Comparison of ENCODE assay signal across 34 cellular contexts in genomic region chr1:210315529-210315928, GRCh38.
"Had no signal": no experiment of that assay in that cellular context is flagged by ENCODE, and none has a peak within 500 bp of the region (broad histone marks: within the 10 kb centered on the region; RNA-seq: fewer than 3 reads in every experiment).

No MANE protein-coding gene starts in this region.

- H3K9me3 ChIP-seq: ascending aorta had no signal

- H3K4me3 ChIP-seq: ascending aorta, cardiac muscle cell had no signal

- H3K27ac Mint-ChIP-seq: activated CD4-positive, alpha-beta memory T cell treated with anti-CD3 and anti-CD28 coated beads, Interleukin-2, amount 10 ng/mL, durations not matched to agents 7 days and 5 days; activated CD4-positive, alpha-beta T cell treated with anti-CD3 and anti-CD28 coated beads for 36 hours; activated CD4-positive, alpha-beta T cell treated with anti-CD3 and anti-CD28 coated beads, Interleukin-2, amount 10 ng/mL, durations not matched to agents 7 days and 5 days; activated CD8-positive, alpha-beta memory T cell treated with anti-CD3 and anti-CD28 coated beads, Interleukin-2, amount 10 ng/mL, durations not matched to agents 7 days and 5 days; activated CD8-positive, alpha-beta T cell treated with anti-CD3 and anti-CD28 coated beads, Interleukin-2, amount 10 ng/mL, durations not matched to agents 7 days and 5 days; activated naive CD4-positive, alpha-beta T cell treated with anti-CD3 and anti-CD28 coated beads, Interleukin-2, amount 10 ng/mL, durations not matched to agents 7 days and 5 days; activated naive CD8-positive, alpha-beta T cell; activated naive CD8-positive, alpha-beta T cell treated with anti-CD3 and anti-CD28 coated beads, Interleukin-2, amount 10 ng/mL, durations not matched to agents 7 days and 5 days; activated naive CD8-positive, alpha-beta T cell treated with anti-CD3 and anti-CD28 coated beads, Interleukin-2, amount 50 U/mL, for 24 hours; activated T-cell treated with anti-CD3 and anti-CD28 coated beads, Interleukin-2, amount 50 U/mL, for 24 hours; activated T-helper 2 cell treated with anti-CD3 and anti-CD28 coated beads, Interferon-gamma antibody, Interleukin-2, Interleukin-4, amounts not matched to agents 10 μg/mL and 5 μg/mL and 100 μg/mL, durations not matched to agents 14 hours and 24 hours and 36 hours; brain; T-cell; T-helper 2 cell treated with Interferon-gamma antibody and Interleukin-4, amounts not matched to agents 5 μg/mL and 100 μg/mL, for 36 hours had no signal

- H3K36me3 Mint-ChIP-seq: activated CD8-positive, alpha-beta memory T cell treated with anti-CD3 and anti-CD28 coated beads, Interleukin-2, amount 10 ng/mL, durations not matched to agents 7 days and 5 days; activated naive CD4-positive, alpha-beta T cell treated with anti-CD3 and anti-CD28 coated beads, Interleukin-2, amount 10 ng/mL, durations not matched to agents 7 days and 5 days; activated naive CD4-positive, alpha-beta T cell treated with anti-CD3 and anti-CD28 coated beads, Interleukin-2, amount 50 U/mL, for 24 hours; activated naive CD8-positive, alpha-beta T cell; activated naive CD8-positive, alpha-beta T cell treated with anti-CD3 and anti-CD28 coated beads, Interleukin-2, amount 10 ng/mL, durations not matched to agents 7 days and 5 days; brain; T-cell had no signal

- H3K4me3 Mint-ChIP-seq: activated CD4-positive, alpha-beta memory T cell treated with anti-CD3 and anti-CD28 coated beads, Interleukin-2, amount 10 ng/mL, durations not matched to agents 7 days and 5 days; activated CD4-positive, alpha-beta T cell treated with anti-CD3 and anti-CD28 coated beads for 36 hours; activated CD4-positive, alpha-beta T cell treated with anti-CD3 and anti-CD28 coated beads, Interleukin-2, amount 10 ng/mL, durations not matched to agents 7 days and 5 days; activated CD8-positive, alpha-beta memory T cell treated with anti-CD3 and anti-CD28 coated beads, Interleukin-2, amount 10 ng/mL, durations not matched to agents 7 days and 5 days; activated CD8-positive, alpha-beta T cell treated with anti-CD3 and anti-CD28 coated beads, Interleukin-2, amount 10 ng/mL, durations not matched to agents 7 days and 5 days; activated naive CD4-positive, alpha-beta T cell treated with anti-CD3 and anti-CD28 coated beads, Interleukin-2, amount 10 ng/mL, durations not matched to agents 7 days and 5 days; activated naive CD4-positive, alpha-beta T cell treated with anti-CD3 and anti-CD28 coated beads, Interleukin-2, amount 50 U/mL, for 24 hours; activated naive CD8-positive, alpha-beta T cell; activated naive CD8-positive, alpha-beta T cell treated with anti-CD3 and anti-CD28 coated beads, Interleukin-2, amount 10 ng/mL, durations not matched to agents 7 days and 5 days; activated naive CD8-positive, alpha-beta T cell treated with anti-CD3 and anti-CD28 coated beads, Interleukin-2, amount 50 U/mL, for 24 hours; activated T-cell treated with anti-CD3 and anti-CD28 coated beads, Interleukin-2, amount 50 U/mL, for 24 hours; brain; central memory CD8-positive, alpha-beta T cell; T-cell; T-helper 2 cell treated with Interferon-gamma antibody and Interleukin-4, amounts not matched to agents 5 μg/mL and 100 μg/mL, for 36 hours had no signal

- H3K27me3 Mint-ChIP-seq: activated naive CD4-positive, alpha-beta T cell treated with anti-CD3 and anti-CD28 coated beads, Interleukin-2, amount 50 U/mL, for 24 hours; central memory CD8-positive, alpha-beta T cell had no signal

- ATAC-seq: activated CD4-positive, alpha-beta T cell treated with anti-CD3 and anti-CD28 coated beads for 36 hours; activated CD4-positive, CD25-positive, alpha-beta regulatory T cell treated with anti-CD3 and anti-CD28 coated beads, Interleukin-2, amount 50 U/mL, for 24 hours; activated CD8-positive, alpha-beta memory T cell treated with anti-CD3 and anti-CD28 coated beads, Interleukin-2, amount 10 ng/mL, durations not matched to agents 7 days and 5 days; activated CD8-positive, alpha-beta T cell treated with anti-CD3 and anti-CD28 coated beads, Interleukin-2, amount 10 ng/mL, durations not matched to agents 7 days and 5 days; activated naive CD8-positive, alpha-beta T cell treated with anti-CD3 and anti-CD28 coated beads, Interleukin-2, amount 50 U/mL, for 24 hours; T-cell had no signal

- H3K36me3 ChIP-seq: ascending aorta, cardiac muscle cell had no signal

- H3K27ac ChIP-seq: ascending aorta, cardiac muscle cell, VCaP had no signal

- DNase-seq: activated CD4-positive, alpha-beta memory T cell treated with anti-CD3 and anti-CD28 coated beads, Interleukin-2, amount 10 ng/mL, durations not matched to agents 7 days and 5 days; activated CD4-positive, alpha-beta T cell treated with anti-CD3 and anti-CD28 coated beads for 1 hour; activated CD4-positive, alpha-beta T cell treated with anti-CD3 and anti-CD28 coated beads for 36 hours; activated CD4-positive, alpha-beta T cell treated with anti-CD3 and anti-CD28 coated beads for 48 hours; activated CD4-positive, alpha-beta T cell treated with anti-CD3 and anti-CD28 coated beads, Interleukin-2, amount 10 ng/mL, durations not matched to agents 7 days and 5 days; activated CD4-positive, alpha-beta T cell treated with anti-CD3 and anti-CD28 coated beads, Interleukin-2, amount 50 U/mL, for 48 hours; activated CD4-positive, CD25-positive, alpha-beta regulatory T cell; activated CD8-positive, alpha-beta memory T cell treated with anti-CD3 and anti-CD28 coated beads for 24 hours; activated CD8-positive, alpha-beta memory T cell treated with anti-CD3 and anti-CD28 coated beads, Interleukin-2, amount 10 ng/mL, durations not matched to agents 7 days and 5 days; activated CD8-positive, alpha-beta memory T cell treated with anti-CD3 and anti-CD28 coated beads, Interleukin-2, amount 50 U/mL, for 48 hours; activated CD8-positive, alpha-beta T cell treated with anti-CD3 and anti-CD28 coated beads, Interleukin-2, amount 10 ng/mL, durations not matched to agents 7 days and 5 days; activated gamma-delta T cell; activated naive CD4-positive, alpha-beta T cell treated with anti-CD3 and anti-CD28 coated beads, Interleukin-2, amount 10 ng/mL, durations not matched to agents 7 days and 5 days; activated naive CD4-positive, alpha-beta T cell treated with Interleukin-2 at 50 U/mL for 16 hours; activated naive CD8-positive, alpha-beta T cell treated with anti-CD3 and anti-CD28 coated beads, Interleukin-2, amount 10 ng/mL, durations not matched to agents 7 days and 5 days; activated naive CD8-positive, alpha-beta T cell treated with anti-CD3 and anti-CD28 coated beads, Interleukin-2, amount 50 U/mL, for 24 hours; activated T-cell treated with anti-CD3 and anti-CD28 coated beads, Interleukin-2, amount 50 U/mL, for 24 hours; activated T-cell treated with anti-CD3 and anti-CD28 coated beads, Interleukin-2, amount 50 U/mL, for 48 hours; amygdala; anterior cingulate cortex; cerebellar nuclear complex; T-cell; T-helper 2 cell; T-helper 9 cell had no signal

- H3K27me3 ChIP-seq: ascending aorta had no signal

- H3K9me3 Mint-ChIP-seq: activated CD4-positive, alpha-beta memory T cell treated with anti-CD3 and anti-CD28 coated beads, Interleukin-2, amount 10 ng/mL, durations not matched to agents 7 days and 5 days; activated CD4-positive, alpha-beta T cell treated with anti-CD3 and anti-CD28 coated beads, Interleukin-2, amount 10 ng/mL, durations not matched to agents 7 days and 5 days; activated naive CD4-positive, alpha-beta T cell treated with anti-CD3 and anti-CD28 coated beads, Interleukin-2, amount 10 ng/mL, durations not matched to agents 7 days and 5 days; activated naive CD4-positive, alpha-beta T cell treated with anti-CD3 and anti-CD28 coated beads, Interleukin-2, amount 50 U/mL, for 24 hours; activated naive CD8-positive, alpha-beta T cell treated with anti-CD3 and anti-CD28 coated beads, Interleukin-2, amount 10 ng/mL, durations not matched to agents 7 days and 5 days; activated naive CD8-positive, alpha-beta T cell treated with anti-CD3 and anti-CD28 coated beads, Interleukin-2, amount 50 U/mL, for 24 hours; activated T-cell treated with anti-CD3 and anti-CD28 coated beads, Interleukin-2, amount 50 U/mL, for 24 hours; activated T-helper 2 cell treated with anti-CD3 and anti-CD28 coated beads, Interferon-gamma antibody, Interleukin-2, Interleukin-4, amounts not matched to agents 10 μg/mL and 5 μg/mL and 100 μg/mL, durations not matched to agents 14 hours and 24 hours and 36 hours; central memory CD8-positive, alpha-beta T cell; T-cell; T-helper 2 cell treated with Interferon-gamma antibody and Interleukin-4, amounts not matched to agents 5 μg/mL and 100 μg/mL, for 36 hours had no signal
